Comparison of ENCODE assay signal across 1 cellular context in the genomic region with DNA sequence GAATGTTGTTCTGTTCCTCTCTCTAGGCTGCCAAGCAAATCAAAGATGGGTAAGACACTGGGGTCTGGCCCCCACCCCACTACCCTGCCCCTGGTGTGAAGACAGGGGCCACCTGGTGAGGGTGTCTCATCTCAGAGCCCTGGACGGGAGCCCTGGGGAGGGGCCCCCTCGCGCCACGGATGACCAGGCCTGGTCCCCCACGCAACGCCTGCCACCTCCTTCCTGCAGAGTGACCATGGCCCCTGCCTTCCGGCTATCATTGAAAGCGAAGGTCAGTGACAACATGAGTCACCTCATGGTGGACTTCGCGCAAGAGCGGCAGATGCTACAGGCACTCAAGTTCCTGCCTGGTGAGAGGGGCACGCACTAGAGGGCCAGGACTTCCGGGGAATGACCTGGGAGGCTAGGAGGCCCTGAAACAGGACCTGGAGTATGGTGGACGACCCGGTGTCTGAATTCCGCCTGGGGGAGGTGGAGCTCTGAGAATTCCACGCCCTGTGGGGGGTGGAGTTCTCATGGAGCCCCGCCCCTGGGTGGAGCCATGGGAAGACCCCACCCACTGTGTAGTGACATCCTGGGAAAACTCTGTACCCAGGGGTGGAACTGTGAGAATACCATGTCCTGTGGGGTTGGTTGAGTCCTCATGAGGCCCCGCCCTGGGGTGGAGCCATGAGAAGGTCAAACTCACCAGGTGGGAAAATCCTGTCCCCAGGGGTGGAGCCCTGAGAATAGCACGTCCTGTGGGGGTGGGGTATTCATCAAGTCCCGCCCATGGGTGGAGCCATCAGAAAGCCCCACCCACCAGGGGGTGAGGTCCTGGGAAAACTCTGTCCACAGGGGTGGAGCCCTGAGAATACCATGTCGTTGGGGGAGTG.
TF ChIP-seq lines count a peak whose summit lies in the region.

No MANE protein-coding gene starts in this region.

TF ChIP-seq in K562, 482 proteins besides CTCF, POLR2A, EP300 and RAD21 (continued from another document and continues in another):
- TF ChIP-seq, protein P1, sequence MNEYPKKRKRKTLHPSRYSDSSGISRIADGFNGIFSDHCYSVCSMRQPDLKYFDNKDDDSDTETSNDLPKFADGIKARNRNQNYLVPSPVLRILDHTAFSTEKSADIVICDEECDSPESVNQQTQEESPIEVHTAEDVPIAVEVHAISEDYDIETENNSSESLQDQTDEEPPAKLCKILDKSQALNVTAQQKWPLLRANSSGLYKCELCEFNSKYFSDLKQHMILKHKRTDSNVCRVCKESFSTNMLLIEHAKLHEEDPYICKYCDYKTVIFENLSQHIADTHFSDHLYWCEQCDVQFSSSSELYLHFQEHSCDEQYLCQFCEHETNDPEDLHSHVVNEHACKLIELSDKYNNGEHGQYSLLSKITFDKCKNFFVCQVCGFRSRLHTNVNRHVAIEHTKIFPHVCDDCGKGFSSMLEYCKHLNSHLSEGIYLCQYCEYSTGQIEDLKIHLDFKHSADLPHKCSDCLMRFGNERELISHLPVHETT (CRISPR knock-in tag; conservative IDR thresholded peaks at IDR 0.05 in 1 of 2, IDR thresholded peaks at IDR 0.05 in 1 of 2): 0 out of 4 replicates have a peak, but pooled peaks of 1 of the 2 experiments have one; percentile 56
- TF ChIP-seq ZNF347 (CRISPR knock-in tag; IDR thresholded peaks at IDR 0.05; ENCODE audit: low read depth) (no peak), POLR2G (IDR thresholded peaks at IDR 0.05; ENCODE audit: low read depth, low read length) (peak; percentile 79), PHF8 (IDR thresholded peaks at IDR 0.05; ENCODE audit: borderline replicate concordance, low read length) (peak; percentile 82; the same call in 1 of the 2 replicates), DACH1 (IDR thresholded peaks at IDR 0.05; ENCODE audit: partially characterized antibody) (no peak), ZNF232 (CRISPR knock-in tag; IDR thresholded peaks at IDR 0.05) (no peak), TEAD4 (IDR thresholded peaks at IDR 0.05; ENCODE audit: low read length) (peak; percentile 50; the same call in 1 of the 2 replicates), TEAD4 (CRISPR knock-in tag; IDR thresholded peaks at IDR 0.05; ENCODE audit: borderline replicate concordance) (no peak), CCAR2 (IDR thresholded peaks at IDR 0.05; ENCODE audit: low read depth, low read length) (no peak), CXXC5 (CRISPR knock-in tag; IDR thresholded peaks at IDR 0.05) (no peak), NR3C1 (CRISPR knock-in tag; IDR thresholded peaks at IDR 0.05) (no peak), ZNF324 (CRISPR knock-in tag; IDR thresholded peaks at IDR 0.05) (no peak), CAMTA2 (CRISPR knock-in tag; conservative IDR thresholded peaks at IDR 0.05) (no peak), MED1 (CRISPR knock-in tag; IDR thresholded peaks at IDR 0.05; ENCODE audit: borderline replicate concordance) (no peak), KDM1A (IDR thresholded peaks at IDR 0.05) (no peak), ZNF830 (CRISPR knock-in tag; IDR thresholded peaks at IDR 0.05) (no peak), CCNT2 (IDR thresholded peaks at IDR 0.05; ENCODE audit: borderline replicate concordance, extremely low read depth, insufficient read length, low read depth, low read length) (no peak), TAL1 (IDR thresholded peaks at IDR 0.05) (no peak), NFE2 (IDR thresholded peaks at IDR 0.05; ENCODE audit: low read depth) (no peak), TBP (optimal IDR thresholded peaks at IDR 0.05; ENCODE audit: low read depth, low read length) (peak; percentile 58), MCM2 (IDR thresholded peaks at IDR 0.05; ENCODE audit: low read depth) (no peak), CHD4 (IDR thresholded peaks at IDR 0.05; ENCODE audit: insufficient read depth, insufficient replicate concordance, low read depth, low read length, poor library complexity, severe bottlenecking) (no peak), JUND (IDR thresholded peaks at IDR 0.05; ENCODE audit: borderline replicate concordance, low read depth, low read length) (peak; percentile 80), JUND (tag; IDR thresholded peaks at IDR 0.05; ENCODE audit: borderline replicate concordance, low read depth, low read length) (peak; percentile 59; the same call in 1 of the 3 replicates), BRF1 (IDR thresholded peaks at IDR 0.05; ENCODE audit: borderline replicate concordance, extremely low read depth, insufficient read length) (no peak), ZNF124 (CRISPR knock-in tag; IDR thresholded peaks at IDR 0.05) (no peak), TFAM (CRISPR knock-in tag; conservative IDR thresholded peaks at IDR 0.05) (no peak), SMARCA5 (IDR thresholded peaks at IDR 0.05) (no peak), HSF4 (CRISPR knock-in tag; IDR thresholded peaks at IDR 0.05; ENCODE audit: borderline replicate concordance) (no peak), BRCA1 (IDR thresholded peaks at IDR 0.05) (no peak), BRCA1 (CRISPR knock-in tag; IDR thresholded peaks at IDR 0.05) (no peak), ZZZ3 (IDR thresholded peaks at IDR 0.05) (no peak), ASH1L (IDR thresholded peaks at IDR 0.05; ENCODE audit: borderline replicate concordance, low read depth, partially characterized antibody) (no peak), CREB1 (IDR thresholded peaks at IDR 0.05) (no peak), CREB1 (CRISPR knock-in tag; IDR thresholded peaks at IDR 0.05) (0 out of 2 replicates have a peak, but pooled peaks have one; percentile 19), NR4A1 (CRISPR knock-in tag; IDR thresholded peaks at IDR 0.05) (no peak), NR4A1 (tag; IDR thresholded peaks at IDR 0.05) (no peak)
- TF ChIP-seq, protein P2, sequence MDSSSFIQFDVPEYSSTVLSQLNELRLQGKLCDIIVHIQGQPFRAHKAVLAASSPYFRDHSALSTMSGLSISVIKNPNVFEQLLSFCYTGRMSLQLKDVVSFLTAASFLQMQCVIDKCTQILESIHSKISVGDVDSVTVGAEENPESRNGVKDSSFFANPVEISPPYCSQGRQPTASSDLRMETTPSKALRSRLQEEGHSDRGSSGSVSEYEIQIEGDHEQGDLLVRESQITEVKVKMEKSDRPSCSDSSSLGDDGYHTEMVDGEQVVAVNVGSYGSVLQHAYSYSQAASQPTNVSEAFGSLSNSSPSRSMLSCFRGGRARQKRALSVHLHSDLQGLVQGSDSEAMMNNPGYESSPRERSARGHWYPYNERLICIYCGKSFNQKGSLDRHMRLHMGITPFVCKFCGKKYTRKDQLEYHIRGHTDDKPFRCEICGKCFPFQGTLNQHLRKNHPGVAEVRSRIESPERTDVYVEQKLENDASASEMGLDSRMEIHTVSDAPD (CRISPR knock-in tag; IDR thresholded peaks at IDR 0.05): no peak
- TF ChIP-seq, protein P3, sequence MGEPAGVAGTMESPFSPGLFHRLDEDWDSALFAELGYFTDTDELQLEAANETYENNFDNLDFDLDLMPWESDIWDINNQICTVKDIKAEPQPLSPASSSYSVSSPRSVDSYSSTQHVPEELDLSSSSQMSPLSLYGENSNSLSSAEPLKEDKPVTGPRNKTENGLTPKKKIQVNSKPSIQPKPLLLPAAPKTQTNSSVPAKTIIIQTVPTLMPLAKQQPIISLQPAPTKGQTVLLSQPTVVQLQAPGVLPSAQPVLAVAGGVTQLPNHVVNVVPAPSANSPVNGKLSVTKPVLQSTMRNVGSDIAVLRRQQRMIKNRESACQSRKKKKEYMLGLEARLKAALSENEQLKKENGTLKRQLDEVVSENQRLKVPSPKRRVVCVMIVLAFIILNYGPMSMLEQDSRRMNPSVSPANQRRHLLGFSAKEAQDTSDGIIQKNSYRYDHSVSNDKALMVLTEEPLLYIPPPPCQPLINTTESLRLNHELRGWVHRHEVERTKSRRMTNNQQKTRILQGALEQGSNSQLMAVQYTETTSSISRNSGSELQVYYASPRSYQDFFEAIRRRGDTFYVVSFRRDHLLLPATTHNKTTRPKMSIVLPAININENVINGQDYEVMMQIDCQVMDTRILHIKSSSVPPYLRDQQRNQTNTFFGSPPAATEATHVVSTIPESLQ (CRISPR knock-in tag; IDR thresholded peaks at IDR 0.05): no peak
- TF ChIP-seq, protein P4, sequence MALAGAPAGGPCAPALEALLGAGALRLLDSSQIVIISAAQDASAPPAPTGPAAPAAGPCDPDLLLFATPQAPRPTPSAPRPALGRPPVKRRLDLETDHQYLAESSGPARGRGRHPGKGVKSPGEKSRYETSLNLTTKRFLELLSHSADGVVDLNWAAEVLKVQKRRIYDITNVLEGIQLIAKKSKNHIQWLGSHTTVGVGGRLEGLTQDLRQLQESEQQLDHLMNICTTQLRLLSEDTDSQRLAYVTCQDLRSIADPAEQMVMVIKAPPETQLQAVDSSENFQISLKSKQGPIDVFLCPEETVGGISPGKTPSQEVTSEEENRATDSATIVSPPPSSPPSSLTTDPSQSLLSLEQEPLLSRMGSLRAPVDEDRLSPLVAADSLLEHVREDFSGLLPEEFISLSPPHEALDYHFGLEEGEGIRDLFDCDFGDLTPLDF (CRISPR knock-in tag; IDR thresholded peaks at IDR 0.05): no peak
- TF ChIP-seq, protein P5, sequence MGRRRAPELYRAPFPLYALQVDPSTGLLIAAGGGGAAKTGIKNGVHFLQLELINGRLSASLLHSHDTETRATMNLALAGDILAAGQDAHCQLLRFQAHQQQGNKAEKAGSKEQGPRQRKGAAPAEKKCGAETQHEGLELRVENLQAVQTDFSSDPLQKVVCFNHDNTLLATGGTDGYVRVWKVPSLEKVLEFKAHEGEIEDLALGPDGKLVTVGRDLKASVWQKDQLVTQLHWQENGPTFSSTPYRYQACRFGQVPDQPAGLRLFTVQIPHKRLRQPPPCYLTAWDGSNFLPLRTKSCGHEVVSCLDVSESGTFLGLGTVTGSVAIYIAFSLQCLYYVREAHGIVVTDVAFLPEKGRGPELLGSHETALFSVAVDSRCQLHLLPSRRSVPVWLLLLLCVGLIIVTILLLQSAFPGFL (CRISPR knock-in tag; IDR thresholded peaks at IDR 0.05): no peak
- TF ChIP-seq, protein P6, sequence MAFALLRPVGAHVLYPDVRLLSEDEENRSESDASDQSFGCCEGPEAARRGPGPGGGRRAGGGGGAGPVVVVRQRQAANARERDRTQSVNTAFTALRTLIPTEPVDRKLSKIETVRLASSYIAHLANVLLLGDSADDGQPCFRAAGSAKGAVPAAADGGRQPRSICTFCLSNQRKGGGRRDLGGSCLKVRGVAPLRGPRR (CRISPR knock-in tag; IDR thresholded peaks at IDR 0.05): no peak
- TF ChIP-seq, protein P7, sequence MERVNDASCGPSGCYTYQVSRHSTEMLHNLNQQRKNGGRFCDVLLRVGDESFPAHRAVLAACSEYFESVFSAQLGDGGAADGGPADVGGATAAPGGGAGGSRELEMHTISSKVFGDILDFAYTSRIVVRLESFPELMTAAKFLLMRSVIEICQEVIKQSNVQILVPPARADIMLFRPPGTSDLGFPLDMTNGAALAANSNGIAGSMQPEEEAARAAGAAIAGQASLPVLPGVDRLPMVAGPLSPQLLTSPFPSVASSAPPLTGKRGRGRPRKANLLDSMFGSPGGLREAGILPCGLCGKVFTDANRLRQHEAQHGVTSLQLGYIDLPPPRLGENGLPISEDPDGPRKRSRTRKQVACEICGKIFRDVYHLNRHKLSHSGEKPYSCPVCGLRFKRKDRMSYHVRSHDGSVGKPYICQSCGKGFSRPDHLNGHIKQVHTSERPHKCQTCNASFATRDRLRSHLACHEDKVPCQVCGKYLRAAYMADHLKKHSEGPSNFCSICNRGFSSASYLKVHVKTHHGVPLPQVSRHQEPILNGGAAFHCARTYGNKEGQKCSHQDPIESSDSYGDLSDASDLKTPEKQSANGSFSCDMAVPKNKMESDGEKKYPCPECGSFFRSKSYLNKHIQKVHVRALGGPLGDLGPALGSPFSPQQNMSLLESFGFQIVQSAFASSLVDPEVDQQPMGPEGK (CRISPR knock-in tag; IDR thresholded peaks at IDR 0.05; ENCODE audit: borderline replicate concordance): no peak
- TF ChIP-seq, protein P8, sequence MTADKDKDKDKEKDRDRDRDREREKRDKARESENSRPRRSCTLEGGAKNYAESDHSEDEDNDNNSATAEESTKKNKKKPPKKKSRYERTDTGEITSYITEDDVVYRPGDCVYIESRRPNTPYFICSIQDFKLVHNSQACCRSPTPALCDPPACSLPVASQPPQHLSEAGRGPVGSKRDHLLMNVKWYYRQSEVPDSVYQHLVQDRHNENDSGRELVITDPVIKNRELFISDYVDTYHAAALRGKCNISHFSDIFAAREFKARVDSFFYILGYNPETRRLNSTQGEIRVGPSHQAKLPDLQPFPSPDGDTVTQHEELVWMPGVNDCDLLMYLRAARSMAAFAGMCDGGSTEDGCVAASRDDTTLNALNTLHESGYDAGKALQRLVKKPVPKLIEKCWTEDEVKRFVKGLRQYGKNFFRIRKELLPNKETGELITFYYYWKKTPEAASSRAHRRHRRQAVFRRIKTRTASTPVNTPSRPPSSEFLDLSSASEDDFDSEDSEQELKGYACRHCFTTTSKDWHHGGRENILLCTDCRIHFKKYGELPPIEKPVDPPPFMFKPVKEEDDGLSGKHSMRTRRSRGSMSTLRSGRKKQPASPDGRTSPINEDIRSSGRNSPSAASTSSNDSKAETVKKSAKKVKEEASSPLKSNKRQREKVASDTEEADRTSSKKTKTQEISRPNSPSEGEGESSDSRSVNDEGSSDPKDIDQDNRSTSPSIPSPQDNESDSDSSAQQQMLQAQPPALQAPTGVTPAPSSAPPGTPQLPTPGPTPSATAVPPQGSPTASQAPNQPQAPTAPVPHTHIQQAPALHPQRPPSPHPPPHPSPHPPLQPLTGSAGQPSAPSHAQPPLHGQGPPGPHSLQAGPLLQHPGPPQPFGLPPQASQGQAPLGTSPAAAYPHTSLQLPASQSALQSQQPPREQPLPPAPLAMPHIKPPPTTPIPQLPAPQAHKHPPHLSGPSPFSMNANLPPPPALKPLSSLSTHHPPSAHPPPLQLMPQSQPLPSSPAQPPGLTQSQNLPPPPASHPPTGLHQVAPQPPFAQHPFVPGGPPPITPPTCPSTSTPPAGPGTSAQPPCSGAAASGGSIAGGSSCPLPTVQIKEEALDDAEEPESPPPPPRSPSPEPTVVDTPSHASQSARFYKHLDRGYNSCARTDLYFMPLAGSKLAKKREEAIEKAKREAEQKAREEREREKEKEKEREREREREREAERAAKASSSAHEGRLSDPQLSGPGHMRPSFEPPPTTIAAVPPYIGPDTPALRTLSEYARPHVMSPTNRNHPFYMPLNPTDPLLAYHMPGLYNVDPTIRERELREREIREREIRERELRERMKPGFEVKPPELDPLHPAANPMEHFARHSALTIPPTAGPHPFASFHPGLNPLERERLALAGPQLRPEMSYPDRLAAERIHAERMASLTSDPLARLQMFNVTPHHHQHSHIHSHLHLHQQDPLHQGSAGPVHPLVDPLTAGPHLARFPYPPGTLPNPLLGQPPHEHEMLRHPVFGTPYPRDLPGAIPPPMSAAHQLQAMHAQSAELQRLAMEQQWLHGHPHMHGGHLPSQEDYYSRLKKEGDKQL (CRISPR knock-in tag; IDR thresholded peaks at IDR 0.05; ENCODE audit: borderline replicate concordance): no peak
- TF ChIP-seq, protein P9, sequence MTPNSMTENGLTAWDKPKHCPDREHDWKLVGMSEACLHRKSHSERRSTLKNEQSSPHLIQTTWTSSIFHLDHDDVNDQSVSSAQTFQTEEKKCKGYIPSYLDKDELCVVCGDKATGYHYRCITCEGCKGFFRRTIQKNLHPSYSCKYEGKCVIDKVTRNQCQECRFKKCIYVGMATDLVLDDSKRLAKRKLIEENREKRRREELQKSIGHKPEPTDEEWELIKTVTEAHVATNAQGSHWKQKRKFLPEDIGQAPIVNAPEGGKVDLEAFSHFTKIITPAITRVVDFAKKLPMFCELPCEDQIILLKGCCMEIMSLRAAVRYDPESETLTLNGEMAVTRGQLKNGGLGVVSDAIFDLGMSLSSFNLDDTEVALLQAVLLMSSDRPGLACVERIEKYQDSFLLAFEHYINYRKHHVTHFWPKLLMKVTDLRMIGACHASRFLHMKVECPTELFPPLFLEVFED (CRISPR knock-in tag; conservative IDR thresholded peaks at IDR 0.05): no peak
